ENCODE assay signal across 23 cellular contexts in the genomic region with DNA sequence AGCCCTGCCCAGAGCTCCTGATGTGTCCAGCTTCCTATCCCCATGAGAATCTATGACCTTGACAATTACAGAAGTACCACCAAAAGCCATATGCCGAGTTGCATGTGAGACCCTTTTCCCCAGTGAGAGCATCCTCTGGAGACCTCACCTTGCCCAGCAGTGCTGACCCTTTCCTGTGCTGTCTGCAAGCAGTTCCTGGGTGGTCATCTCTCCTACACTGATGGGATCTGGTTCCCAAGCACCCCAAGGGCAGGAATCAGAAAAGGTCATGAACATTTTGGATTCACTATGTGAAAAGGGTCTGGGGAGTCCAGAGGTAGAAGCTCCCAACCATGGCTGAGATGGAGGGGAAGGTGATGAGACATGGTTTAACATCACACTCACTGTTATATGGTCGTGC. TPM values are rescaled to one million over a fixed set of nuclear protein-coding genes. Genes with fewer than 3 reads are reported as not detected.
DNase-seq lines count a peak whose midpoint lies in the region; ATAC-seq, FAIRE-seq and TF ChIP-seq lines count a peak whose summit lies in the region.
"Had no signal": no experiment of that assay in that cellular context is flagged by ENCODE, and none has a peak within 500 bp of the region (broad histone marks: within the 10 kb centered on the region; RNA-seq: fewer than 3 reads in every experiment).

No MANE protein-coding gene starts in this region.

- TF ChIP-seq EP300 in H1 (IDR thresholded peaks at IDR 0.05; ENCODE audit: borderline replicate concordance in 1 of 2, low read depth in 2 of 2, low read length in 2 of 2): no peak

- H3K4ac ChIP-seq in H1 (replicated peaks; ENCODE audit: insufficient read length, low read depth, low read length): no peak overlapping the region

- H3K4me3 ChIP-seq in H1 (ENCODE audit: extremely low read depth in 1 of 4, insufficient read depth in 2 of 4, low read depth in 3 of 4, low read length in 4 of 4): no peak overlapping the region
- H3K4me3 ChIP-seq in lung: no peak overlapping the region
- H3K4me3 ChIP-seq: A549, BLaER1 had no signal

- ATAC-seq in activated CD8-positive, alpha-beta T cell treated with anti-CD3 and anti-CD28 coated beads, Interleukin-2, amount 10 ng/mL, durations not matched to agents 7 days and 5 days: no peak
- ATAC-seq in activated CD8-positive, alpha-beta T cell treated with anti-CD3 and anti-CD28 coated beads for 36 hours: no peak
- ATAC-seq in lung (ENCODE audit: insufficient read depth, low FRiP score): no peak
- ATAC-seq: CD8-positive, alpha-beta T cell had no signal

- no peak overlapping the region for H3K14ac ChIP-seq in H1 (ENCODE audit: insufficient read length)

- H2BK120ac ChIP-seq in H1 (replicated peaks; ENCODE audit: low read depth, low read length): no peak overlapping the region

- CTCF ChIA-PET in activated CD8-positive, alpha-beta T cell treated with anti-CD3 and anti-CD28 coated beads, Interleukin-2, amount 10 ng/mL, durations not matched to agents 7 days and 5 days (lab: Charles Lee): no interaction called here
- CTCF ChIA-PET in activated CD8-positive, alpha-beta T cell treated with anti-CD3 and anti-CD28 coated beads for 36 hours (lab: Charles Lee): interaction anchor here (0.9 kb wide), 1 partner anchor 26 kb away, joined by 3 read pairs; no protein-coding TSS in a partner anchor
- CTCF ChIA-PET in H1 (lab: Charles Lee; ENCODE audit: partially characterized antibody): interaction anchor here (0.9 to 1.8 kb wide), 6 partner anchors 10 to 175 kb away, joined by 3 to 8 read pairs (median 5); no protein-coding TSS in a partner anchor

- H3K36me3 ChIP-seq in H1 (ENCODE audit: control insufficient read depth in 2 of 4, insufficient read depth in 4 of 4, low read length in 3 of 4): no peaks in the 10 kb centered on the region
- no peaks in the 10 kb centered on the region for H3K36me3 ChIP-seq in lung (ENCODE audit: control insufficient read depth in 2 of 2, insufficient read depth in 2 of 2, low read length in 2 of 2)
- H3K36me3 ChIP-seq: BLaER1 had no signal

- H4K5ac ChIP-seq in H1 (ENCODE audit: insufficient read length, low read depth, low read length): no peak overlapping the region

- 81% methylated on average over 2 of the region's 2 CpGs; no CpG with 5 or more reads in 1 of the 2 experiments for WGBS in H1 (ENCODE audit: extremely low coverage in 1 of 2, insufficient coverage in 1 of 2, insufficient read length in 1 of 2, insufficient replicate concordance in 2 of 2, low coverage in 1 of 2, low lambda C conversion rate in 2 of 2, missing lambda C conversion rate in 1 of 2), 2 experiments
- WGBS in lung, 2 donors: 66 to 68% methylated on average over 2 of the region's 2 CpGs

- FAIRE-seq in H1 (lab: Jason Lieb, UNC): no peak
- FAIRE-seq: A549, G401.6, GM12892 had no signal

- no peak overlapping the region for H3K56ac ChIP-seq in H1 (replicated peaks; ENCODE audit: insufficient read length, low read depth, low read length)

- TF ChIP-seq POLR2A in H1 (IDR thresholded peaks at IDR 0.05; ENCODE audit: control extremely low read depth in 1 of 2, low read depth in 2 of 2, low read length in 2 of 2): no peak

- no peaks in the 10 kb centered on the region for H3K23me2 ChIP-seq in H1 (ENCODE audit: low read depth, low read length)

- H3K27ac Mint-ChIP-seq in activated CD8-positive, alpha-beta T cell treated with anti-CD3 and anti-CD28 coated beads, Interleukin-2, amount 10 ng/mL, durations not matched to agents 7 days and 5 days: no peak overlapping the region
- no peak overlapping the region for H3K27ac Mint-ChIP-seq in activated CD8-positive, alpha-beta T cell treated with anti-CD3 and anti-CD28 coated beads for 36 hours
- H3K27ac Mint-ChIP-seq: B cell; CD4-positive, CD25-positive, alpha-beta regulatory T cell; CD8-positive, alpha-beta T cell had no signal

- peak; percentile 18 for DNase-seq in activated CD8-positive, alpha-beta T cell treated with anti-CD3 and anti-CD28 coated beads, Interleukin-2, amount 10 ng/mL, durations not matched to agents 7 days and 5 days
- no peak for DNase-seq in activated CD8-positive, alpha-beta T cell treated with anti-CD3 and anti-CD28 coated beads for 36 hours
- peak; percentile 6 for DNase-seq in AG20443 (ENCODE audit: low spot score)
- DNase-seq in H1 (ENCODE audit: low read depth in 1 of 2, low spot score in 2 of 2): peak in 1 of 2 experiments; percentile 39
- DNase-seq in lung (ENCODE audit: low spot score): peak; percentile 20
- DNase-seq in RPMI8226: no peak
- no peak for DNase-seq in stimulated activated CD4-positive, alpha-beta T cell treated with anti-CD3 and anti-CD28 coated beads, Interleukin-2, amount 100 ng/mL, for 48 hours
- DNase-seq: 8988T; ACHN; Caco-2; CD4-positive, CD25-positive, alpha-beta regulatory T cell; DMS153; DND-41; GOT3; H7; HCEC 1CT had no signal

- H2BK15ac ChIP-seq in H1 (ENCODE audit: low read length): no peak overlapping the region

- no peak overlapping the region for H4K8ac ChIP-seq in H1 (ENCODE audit: extremely low read depth, insufficient read depth, low read length)

- no peak overlapping the region for H3K4me3 Mint-ChIP-seq in activated CD8-positive, alpha-beta T cell treated with anti-CD3 and anti-CD28 coated beads, Interleukin-2, amount 10 ng/mL, durations not matched to agents 7 days and 5 days
- H3K4me3 Mint-ChIP-seq in activated CD8-positive, alpha-beta T cell treated with anti-CD3 and anti-CD28 coated beads for 36 hours: no peak overlapping the region
- H3K4me3 Mint-ChIP-seq: B cell; CD4-positive, CD25-positive, alpha-beta regulatory T cell; CD8-positive, alpha-beta T cell had no signal

- intact Hi-C loops in activated CD8-positive, alpha-beta T cell treated with anti-CD3 and anti-CD28 coated beads for 36 hours (cut with micrococcal nuclease): no loop called here

- POLR2A ChIA-PET in activated CD8-positive, alpha-beta T cell treated with anti-CD3 and anti-CD28 coated beads, Interleukin-2, amount 10 ng/mL, durations not matched to agents 7 days and 5 days (lab: Charles Lee): no interaction called here
- POLR2A ChIA-PET in activated CD8-positive, alpha-beta T cell treated with anti-CD3 and anti-CD28 coated beads for 36 hours (lab: Charles Lee): no interaction called here
- POLR2A ChIA-PET in H1 (lab: Charles Lee; ENCODE audit: partially characterized antibody): no interaction called here

- H3K23ac ChIP-seq in H1 (ENCODE audit: insufficient read length): no peak overlapping the region

- H3K27me3 ChIP-seq in H1 (replicated peaks in 1 of 4; ENCODE audit: control insufficient read depth in 3 of 4, extremely low read depth in 1 of 4, insufficient read depth in 3 of 4, low read length in 3 of 4) (peaks cover 0 to 14% (median 10%) of the 10 kb centered on the region in 4 experiments; a peak in 5 of 7 replicates), lung (ENCODE audit: control insufficient read depth, insufficient read depth) (no peaks in the 10 kb centered on the region)
- H3K27me3 ChIP-seq: BLaER1 had no signal

- no peaks in the 10 kb centered on the region for H4K20me1 ChIP-seq in H1 (replicated peaks in 1 of 2; ENCODE audit: control insufficient read depth in 1 of 2, insufficient read depth in 2 of 2, low read length in 2 of 2)
- H4K20me1 ChIP-seq: BLaER1 had no signal

- no peaks in the 10 kb centered on the region for H3K4me1 Mint-ChIP-seq in activated CD8-positive, alpha-beta T cell treated with anti-CD3 and anti-CD28 coated beads, Interleukin-2, amount 10 ng/mL, durations not matched to agents 7 days and 5 days (ENCODE audit: low read depth)
- no peaks in the 10 kb centered on the region for H3K4me1 Mint-ChIP-seq in activated CD8-positive, alpha-beta T cell treated with anti-CD3 and anti-CD28 coated beads for 36 hours (ENCODE audit: low read depth)

- TF ChIP-seq RAD21 in H1 (IDR thresholded peaks at IDR 0.05 in 1 of 2, conservative IDR thresholded peaks at IDR 0.05 in 1 of 2; ENCODE audit: low read depth in 2 of 2, low read length in 2 of 2): no peak

- H3K79me1 ChIP-seq in H1 (ENCODE audit: low read depth, low read length): no peaks in the 10 kb centered on the region

- no peaks in the 10 kb centered on the region for H3K79me2 ChIP-seq in H1 (ENCODE audit: control insufficient read depth in 1 of 2, insufficient read depth in 2 of 2, low read length in 2 of 2)

- no peaks in the 10 kb centered on the region for H3K36me3 Mint-ChIP-seq in activated CD8-positive, alpha-beta T cell treated with anti-CD3 and anti-CD28 coated beads, Interleukin-2, amount 10 ng/mL, durations not matched to agents 7 days and 5 days (ENCODE audit: low read depth)
- no peaks in the 10 kb centered on the region for H3K36me3 Mint-ChIP-seq in activated CD8-positive, alpha-beta T cell treated with anti-CD3 and anti-CD28 coated beads for 36 hours (ENCODE audit: low read depth)
- H3K36me3 Mint-ChIP-seq: CD4-positive, CD25-positive, alpha-beta regulatory T cell; CD8-positive, alpha-beta T cell had no signal

- no peaks in the 10 kb centered on the region for H3K9me3 Mint-ChIP-seq in activated CD8-positive, alpha-beta T cell treated with anti-CD3 and anti-CD28 coated beads, Interleukin-2, amount 10 ng/mL, durations not matched to agents 7 days and 5 days (ENCODE audit: insufficient read depth)
- H3K9me3 Mint-ChIP-seq in activated CD8-positive, alpha-beta T cell treated with anti-CD3 and anti-CD28 coated beads for 36 hours: no peaks in the 10 kb centered on the region
- H3K9me3 Mint-ChIP-seq: CD4-positive, CD25-positive, alpha-beta regulatory T cell; CD8-positive, alpha-beta T cell had no signal

- no peak overlapping the region for H4K91ac ChIP-seq in H1 (replicated peaks; ENCODE audit: insufficient read length, low read length)

- H3K9ac ChIP-seq in H1 (replicated peaks in 1 of 4; ENCODE audit: extremely low read depth in 1 of 4, low read depth in 3 of 4, low read length in 3 of 4): no peak overlapping the region
- H3K9ac ChIP-seq: BLaER1 had no signal

- H2BK20ac ChIP-seq in H1 (ENCODE audit: low read length): no peak overlapping the region

- TF ChIP-seq CTCF in activated CD8-positive, alpha-beta T cell treated with anti-CD3 and anti-CD28 coated beads for 36 hours (IDR thresholded peaks at IDR 0.05): no peak
- no peak for TF ChIP-seq CTCF in H1 (IDR thresholded peaks at IDR 0.05; ENCODE audit: control extremely low read depth in 1 of 3, insufficient read depth in 1 of 3, low read depth in 1 of 3, low read length in 3 of 3)
- no peak for TF ChIP-seq CTCF in lung (IDR thresholded peaks at IDR 0.05; ENCODE audit: control extremely low read depth, extremely low read depth)

- peaks cover 0 to 2% (median under 1%) of the 10 kb centered on the region in 4 experiments; a peak in 2 of 7 replicates for H3K4me1 ChIP-seq in H1 (replicated peaks in 1 of 4; ENCODE audit: control insufficient read depth in 3 of 4, insufficient read depth in 4 of 4, low read length in 3 of 4)
- H3K4me1 ChIP-seq in lung (ENCODE audit: control insufficient read depth in 2 of 2, insufficient read depth in 2 of 2, low read length in 2 of 2): no peaks in the 10 kb centered on the region
- H3K4me1 ChIP-seq: A549, BLaER1 had no signal

- H2AK5ac ChIP-seq in H1 (ENCODE audit: low read depth, low read length): 0 out of 2 replicates have a peak overlapping the region, but pooled peaks have one; percentile 29

- H3K27ac ChIP-seq in H1 (ENCODE audit: low read depth, low read length) (no peak overlapping the region), lung (ENCODE audit: low read depth in 1 of 2, low read length in 1 of 2) (no peak overlapping the region)
- H3K27ac ChIP-seq: A549, BLaER1, C4-2B had no signal

- H2AFZ ChIP-seq in H1 (ENCODE audit: low read length): no peak overlapping the region

- no peak overlapping the region for H3K18ac ChIP-seq in H1 (ENCODE audit: extremely low read depth, low read length)

- no peak overlapping the region for H2BK5ac ChIP-seq in H1 (ENCODE audit: low read depth, low read length)

- H3K27me3 Mint-ChIP-seq in activated CD8-positive, alpha-beta T cell treated with anti-CD3 and anti-CD28 coated beads, Interleukin-2, amount 10 ng/mL, durations not matched to agents 7 days and 5 days (ENCODE audit: low read depth): peaks cover 28% of the 10 kb centered on the region
- H3K27me3 Mint-ChIP-seq in activated CD8-positive, alpha-beta T cell treated with anti-CD3 and anti-CD28 coated beads for 36 hours: peaks cover 23% of the 10 kb centered on the region

- no peaks in the 10 kb centered on the region for H3K9me3 ChIP-seq in H1 (ENCODE audit: insufficient read depth in 2 of 2, low read depth in 1 of 2, low read length in 1 of 2)
- H3K9me3 ChIP-seq in lung (ENCODE audit: control insufficient read depth in 2 of 2, insufficient read depth in 1 of 2, low read length in 1 of 2): peaks cover 0 to 3% of the 10 kb centered on the region in 2 donors
- H3K9me3 ChIP-seq: A549, BLaER1, Caco-2 had no signal

- no peak overlapping the region for H2BK12ac ChIP-seq in H1 (ENCODE audit: low read depth, low read length)

- no peak overlapping the region for H3K4me2 ChIP-seq in H1 (ENCODE audit: insufficient read depth in 1 of 2, low read depth in 2 of 2, low read length in 2 of 2)
- H3K4me2 ChIP-seq: A549, BLaER1 had no signal

RNA-seq across cellular contexts. Expression of gene SFTPD, which starts 18.2 kb away (rescaled TPM):
- total RNA-seq in activated CD8-positive, alpha-beta T cell treated with anti-CD3 and anti-CD28 coated beads, Interleukin-2, amount 10 ng/mL, durations not matched to agents 7 days and 5 days: not detected
- not detected for total RNA-seq in activated CD8-positive, alpha-beta T cell treated with anti-CD3 and anti-CD28 coated beads for 36 hours
- total RNA-seq in H1 (2021; fragmentation: NEBNext Ultra II Directional; extraction: Animal tissue kit (Norgen Biotek cat#: 25700)): 0.54 and 1.1 TPM in 2 replicates
- 0.20 and 0.21 TPM in 2 replicates for polyA plus RNA-seq in H1 (2011; rRNA removed)
- 0.57 TPM for polyA plus RNA-seq in H1 (2011; cell fraction: cytosol; rRNA removed)
- polyA plus RNA-seq in H1 (2011; cell fraction: nucleus; rRNA removed): 0.58 TPM
- polyA plus RNA-seq in H1 (2012, experiment 1 of 2): 0.33 to 0.93 TPM (median 0.69 TPM) in 4 replicates
- 0.39 TPM for polyA plus RNA-seq in H1 (2012, experiment 2 of 2)
- 0.32 TPM for polyA plus RNA-seq in H1 (2013, experiment 1 of 2)
- 0.33 TPM for polyA plus RNA-seq in H1 (2013, experiment 2 of 2)
- 0.17 and 0.38 TPM in 2 replicates for polyA minus RNA-seq in H1 (2011; rRNA and poly(A)+ RNA removed)
- polyA minus RNA-seq in H1 (2011; cell fraction: cytosol; rRNA and poly(A)+ RNA removed): not detected
- polyA minus RNA-seq in H1 (2011; cell fraction: nucleus; rRNA and poly(A)+ RNA removed): not detected
- total RNA-seq in lung: 100 to 1,000 TPM; 216 to 661 TPM
- 100 to 1,000 TPM; 635 to 636 TPM for polyA plus RNA-seq in lung
- total RNA-seq: CD4-positive, CD25-positive, alpha-beta regulatory T cell; CD8-positive, alpha-beta T cell had no signal
- polyA plus RNA-seq: CD4-positive, CD25-positive, alpha-beta regulatory T cell had no signal

Comparison
In these comparisons a context has a peak if more than half of its experiments do, and no peak if none do; other contexts are left out.
1. DNase-seq: peak in activated CD8-positive, alpha-beta T cell treated with anti-CD3 and anti-CD28 coated beads, Interleukin-2, amount 10 ng/mL, durations not matched to agents 7 days and 5 days (single experiment), AG20443 (single experiment) and lung (single experiment); none in activated CD8-positive, alpha-beta T cell treated with anti-CD3 and anti-CD28 coated beads for 36 hours (single experiment), RPMI8226 (single experiment) and stimulated activated CD4-positive, alpha-beta T cell treated with anti-CD3 and anti-CD28 coated beads, Interleukin-2, amount 100 ng/mL, for 48 hours (0 of 2).
2. RNA of gene SFTPD, which starts 18.2 kb away (total RNA-seq): 216 to 661 TPM in lung; 0.54 to 1.1 TPM in H1, not detected in activated CD8-positive, alpha-beta T cell treated with anti-CD3 and anti-CD28 coated beads, Interleukin-2, amount 10 ng/mL, durations not matched to agents 7 days and 5 days and not detected in activated CD8-positive, alpha-beta T cell treated with anti-CD3 and anti-CD28 coated beads for 36 hours; every median in the first group is over 100 times any median in the second.